ENCODE assay signal across 8 cellular contexts in genomic region chr17:29115906-29116651, GRCh38.
A peak's percentile ranks its signal among the peaks of the same experiment; 100 is the strongest.
DNase-seq lines count a peak whose midpoint lies in the region; ATAC-seq and TF ChIP-seq lines count a peak whose summit lies in the region.

No MANE protein-coding gene starts in this region.

- peak in 5 of 9 donors; percentile 15 to 41 (median 30) for TF ChIP-seq CTCF in heart right ventricle (IDR thresholded peaks at IDR 0.05)

- 65 to 69% methylated on average over 15 of the region's 15 CpGs for WGBS in heart right ventricle, 2 donors

- no peaks in the 10 kb centered on the region for H3K9me3 Mint-ChIP-seq in activated CD4-positive, alpha-beta T cell treated with anti-CD3 and anti-CD28 coated beads for 36 hours (ENCODE audit: low read depth)

- H3K36me3 Mint-ChIP-seq in activated CD4-positive, alpha-beta T cell treated with anti-CD3 and anti-CD28 coated beads for 36 hours (ENCODE audit: low read depth): peaks cover 7% of the 10 kb centered on the region

- ATAC-seq in heart right ventricle: no peak
- peak; percentile 70 for ATAC-seq in activated CD4-positive, alpha-beta T cell treated with anti-CD3 and anti-CD28 coated beads for 36 hours

- H3K4me3 Mint-ChIP-seq in activated CD4-positive, alpha-beta T cell treated with anti-CD3 and anti-CD28 coated beads for 36 hours: no peak overlapping the region

- POLR2A ChIA-PET in activated CD4-positive, alpha-beta T cell treated with anti-CD3 and anti-CD28 coated beads for 36 hours (lab: Charles Lee): interaction anchor here (0.9 to 1.7 kb wide), 3 partner anchors 60 to 150 kb away, joined by 3 to 5 read pairs (median 3); no protein-coding TSS in a partner anchor

- no peaks in the 10 kb centered on the region for H3K27me3 ChIP-seq in heart right ventricle

- H3K4me1 ChIP-seq in heart right ventricle: peaks cover 19 to 48% (median 29%) of the 10 kb centered on the region in 9 donors

- CTCF ChIA-PET in activated CD4-positive, alpha-beta T cell treated with anti-CD3 and anti-CD28 coated beads for 36 hours (lab: Charles Lee): interaction anchor here (0.6 to 7.7 kb wide), 66 partner anchors 9 to 472 kb away, joined by 3 to 199 read pairs (median 5); partner anchors contain the start of genes MYO18A, PHF12 and TLCD1

- H3K27ac Mint-ChIP-seq in activated CD4-positive, alpha-beta T cell treated with anti-CD3 and anti-CD28 coated beads for 36 hours: no peak overlapping the region

- DNase-seq in heart right ventricle (no peak), cardiac septum (ENCODE audit: low spot score) (no peak), NCI-H2107 treated with DMSO at 0.1 percent for 48 hours (lab: John Stamatoyannopoulos, UW; ENCODE audit: unreplicated experiment) (peak; percentile 43), erythroblast (lab: John Stamatoyannopoulos, UW) (peak; percentile 38 to 58), retina (peak; percentile 38), globus pallidus (ENCODE audit: low spot score) (no peak), cortex of kidney (lab: John Stamatoyannopoulos, UW) (no peak)
- DNase-seq in activated CD4-positive, alpha-beta T cell treated with anti-CD3 and anti-CD28 coated beads for 36 hours: peak; percentile 76

- peaks cover 5% of the 10 kb centered on the region for H3K4me1 Mint-ChIP-seq in activated CD4-positive, alpha-beta T cell treated with anti-CD3 and anti-CD28 coated beads for 36 hours

- no peak for TF ChIP-seq POLR2A in erythroblast (IDR thresholded peaks at IDR 0.05; ENCODE audit: low read length)

- intact Hi-C loops in heart right ventricle (cut with DNase I) (loop anchor here in 8 of 10 donors (2.0 to 10.0 kb wide), 4 partner anchors 149 to 391 kb away; partner anchors contain the start of genes NEK8 (in 3 of the 8) and TLCD1 (in 3 of the 8)), cardiac septum (cut with DNase I) (loop anchor here (2.0 to 10.0 kb wide), 2 partner anchors 151 to 391 kb away; partner anchors contain the start of genes NEK8 and TLCD1)
- intact Hi-C loops in activated CD4-positive, alpha-beta T cell treated with anti-CD3 and anti-CD28 coated beads for 36 hours (cut with DNase I, micrococcal nuclease): loop anchor here (2.0 to 10.0 kb wide), 3 partner anchors 389 to 471 kb away; partner anchors contain the start of genes TLCD1 (in 2 of the 2), BLTP2 (in 1 of the 2) and NEK8 (in 1 of the 2)

- H3K9me3 ChIP-seq in heart right ventricle: no peaks in the 10 kb centered on the region

- H3K36me3 ChIP-seq in heart right ventricle: peaks cover 0 to 93% (median 68%) of the 10 kb centered on the region in 9 donors

- H3K27ac ChIP-seq in heart right ventricle: no peak overlapping the region

- H3K27me3 Mint-ChIP-seq in activated CD4-positive, alpha-beta T cell treated with anti-CD3 and anti-CD28 coated beads for 36 hours: no peaks in the 10 kb centered on the region

- no peak overlapping the region for H3K4me3 ChIP-seq in heart right ventricle

Comparison
In these comparisons a context has a peak if more than half of its experiments do, and no peak if none do; other contexts are left out.
1. DNase-seq: peak in NCI-H2107 treated with DMSO at 0.1 percent for 48 hours (single experiment), activated CD4-positive, alpha-beta T cell treated with anti-CD3 and anti-CD28 coated beads for 36 hours (single experiment), erythroblast (2 of 2) and retina (single experiment); none in heart right ventricle (0 of 2), cardiac septum (single experiment), globus pallidus (single experiment) and cortex of kidney (single experiment).